In genomic region chr11:124612045-124612444, GRCh38 we compare ENCODE assay signal across 19 cellular contexts. TPM values are rescaled to one million over a fixed set of nuclear protein-coding genes. Genes with fewer than 3 reads are reported as not detected.
DNase-seq lines count a peak whose midpoint lies in the region; ATAC-seq and TF ChIP-seq lines count a peak whose summit lies in the region.
"Had no signal": no experiment of that assay in that cellular context is flagged by ENCODE, and none has a peak within 500 bp of the region (broad histone marks: within the 10 kb centered on the region; RNA-seq: fewer than 3 reads in every experiment).

No MANE protein-coding gene starts in this region.

- peaks cover 6% of the 10 kb centered on the region for H3K4me1 Mint-ChIP-seq in activated CD4-positive, alpha-beta memory T cell treated with anti-CD3 and anti-CD28 coated beads for 36 hours (ENCODE audit: low read depth)
- H3K4me1 Mint-ChIP-seq: immature natural killer cell had no signal

- no peaks in the 10 kb centered on the region for H3K9me2 ChIP-seq in MM.1S (replicated peaks; ENCODE audit: insufficient read depth, low read length)

- peak overlapping the region; percentile 18; the same call in 1 of the 2 replicates for H3K4me2 ChIP-seq in MM.1S (ENCODE audit: low read depth, low read length)

- no peaks in the 10 kb centered on the region for H3K79me2 ChIP-seq in MM.1S (ENCODE audit: low read length)

- H3K9me3 ChIP-seq in MM.1S (replicated peaks; ENCODE audit: insufficient read depth, low read length), result no peaks in the 10 kb centered on the region
- H3K9me3 ChIP-seq: gastroesophageal sphincter had no signal

- H3K9ac ChIP-seq in MM.1S (ENCODE audit: low read length), result no peak overlapping the region

- no peaks in the 10 kb centered on the region for H3K36me3 Mint-ChIP-seq in activated CD4-positive, alpha-beta memory T cell treated with anti-CD3 and anti-CD28 coated beads for 36 hours
- H3K36me3 Mint-ChIP-seq: CD4-positive, alpha-beta memory T cell; immature natural killer cell had no signal

- no peak overlapping the region for H2AFZ ChIP-seq in MM.1S (ENCODE audit: low read length)

- no peak overlapping the region for H3K4me3 Mint-ChIP-seq in activated CD4-positive, alpha-beta memory T cell treated with anti-CD3 and anti-CD28 coated beads for 36 hours
- H3K4me3 Mint-ChIP-seq: CD4-positive, alpha-beta memory T cell; central memory CD8-positive, alpha-beta T cell; immature natural killer cell had no signal

- H3F3A ChIP-seq in MM.1S (ENCODE audit: insufficient read depth, low read length), result no peaks in the 10 kb centered on the region

- no peaks in the 10 kb centered on the region for H3K36me3 ChIP-seq in MM.1S (replicated peaks; ENCODE audit: insufficient read depth, low read length)
- H3K36me3 ChIP-seq: gastroesophageal sphincter had no signal

- no peak overlapping the region for H3K27ac ChIP-seq in MM.1S (ENCODE audit: low read length)
- H3K27ac ChIP-seq: gastroesophageal sphincter, RWPE1 had no signal

- ATAC-seq in GM18868 (IDR thresholded peaks at IDR 0.05; ENCODE audit: unreplicated experiment) (peak; percentile 66), HG03039 (IDR thresholded peaks at IDR 0.05; ENCODE audit: unreplicated experiment) (no peak), HG03135 (IDR thresholded peaks at IDR 0.05; ENCODE audit: unreplicated experiment) (no peak)
- ATAC-seq: gastroesophageal sphincter had no signal

- no peaks in the 10 kb centered on the region for H3K27me3 ChIP-seq in MM.1S (replicated peaks; ENCODE audit: insufficient read depth, low read length)

- intact Hi-C loops in activated CD4-positive, alpha-beta memory T cell treated with anti-CD3 and anti-CD28 coated beads for 36 hours (cut with micrococcal nuclease), result no loop called here

- H3K9me3 Mint-ChIP-seq in activated CD4-positive, alpha-beta memory T cell treated with anti-CD3 and anti-CD28 coated beads for 36 hours, result no peaks in the 10 kb centered on the region
- H3K9me3 Mint-ChIP-seq: CD4-positive, alpha-beta memory T cell; central memory CD8-positive, alpha-beta T cell; immature natural killer cell had no signal

- POLR2A ChIA-PET in activated CD4-positive, alpha-beta memory T cell treated with anti-CD3 and anti-CD28 coated beads for 36 hours (lab: Charles Lee), result no interaction called here

- no peak overlapping the region for H3K4me3 ChIP-seq in MM.1S (ENCODE audit: low read length)
- H3K4me3 ChIP-seq: gastroesophageal sphincter had no signal

- DNase-seq in DMS79 treated with DMSO at 0.1 percent for 48 hours (lab: John Stamatoyannopoulos, UW) (peak; percentile 40), MM.1S (peak; percentile 64), NCI-H748 treated with DMSO at 0.1 percent for 48 hours (lab: John Stamatoyannopoulos, UW) (no peak), NOMO-1 treated with dmso at 0.1 percent for 144 hours (lab: John Stamatoyannopoulos, UW; ENCODE audit: unreplicated experiment) (no peak)
- peak; percentile 45 for DNase-seq in activated CD4-positive, alpha-beta memory T cell treated with anti-CD3 and anti-CD28 coated beads for 36 hours
- DNase-seq: CD4-positive, alpha-beta memory T cell; GDM1; H7; immature natural killer cell had no signal

- H3K4me1 ChIP-seq in MM.1S (ENCODE audit: low read length), result no peaks in the 10 kb centered on the region
- H3K4me1 ChIP-seq: gastroesophageal sphincter had no signal

- H3K27me3 Mint-ChIP-seq in activated CD4-positive, alpha-beta memory T cell treated with anti-CD3 and anti-CD28 coated beads for 36 hours, result peaks cover 4% of the 10 kb centered on the region

- no peaks in the 10 kb centered on the region for H4K20me1 ChIP-seq in MM.1S (ENCODE audit: insufficient read depth, low read length)

- TF ChIP-seq CTCF in MM.1S (IDR thresholded peaks at IDR 0.05; ENCODE audit: low read length), result no peak

- CTCF ChIA-PET in activated CD4-positive, alpha-beta memory T cell treated with anti-CD3 and anti-CD28 coated beads for 36 hours (lab: Charles Lee), result no interaction called here

- H3K27ac Mint-ChIP-seq in activated CD4-positive, alpha-beta memory T cell treated with anti-CD3 and anti-CD28 coated beads for 36 hours, result no peak overlapping the region
- H3K27ac Mint-ChIP-seq: immature natural killer cell had no signal

RNA-seq across cellular contexts. Expression of gene PANX3, which starts 0.8 kb away (rescaled TPM):
- not detected for total RNA-seq in activated CD4-positive, alpha-beta memory T cell treated with anti-CD3 and anti-CD28 coated beads for 36 hours
- total RNA-seq: activated CD8-positive, alpha-beta memory T cell treated with anti-CD3 and anti-CD28 coated beads for 36 hours; CD4-positive, alpha-beta memory T cell; H7; mesenteric fat pad; NCI-H460; T-helper 2 cell treated with Interferon-gamma antibody and Interleukin-4, amounts not matched to agents 100 ng/mL and 5 ng/mL, for 36 hours had no signal

RNA-seq across cellular contexts. Expression of gene TBRG1, which starts 10.6 kb away (rescaled TPM):
- 10 to 100 TPM; 33.5 to 34.5 TPM for total RNA-seq in activated CD4-positive, alpha-beta memory T cell treated with anti-CD3 and anti-CD28 coated beads for 36 hours

RNA-seq across cellular contexts. Expression of gene OR8A1, which starts 42.2 kb away (rescaled TPM):
- not detected for total RNA-seq in activated CD4-positive, alpha-beta memory T cell treated with anti-CD3 and anti-CD28 coated beads for 36 hours
- total RNA-seq: activated CD8-positive, alpha-beta memory T cell treated with anti-CD3 and anti-CD28 coated beads for 36 hours; CD4-positive, alpha-beta memory T cell; gastroesophageal sphincter; H7; mesenteric fat pad; NCI-H460; T-helper 2 cell treated with Interferon-gamma antibody and Interleukin-4, amounts not matched to agents 100 ng/mL and 5 ng/mL, for 36 hours had no signal

Comparison
In these comparisons a context has a peak if more than half of its experiments do, and no peak if none do; other contexts are left out.
1. DNase-seq: peak in DMS79 treated with DMSO at 0.1 percent for 48 hours (single experiment), MM.1S (single experiment) and activated CD4-positive, alpha-beta memory T cell treated with anti-CD3 and anti-CD28 coated beads for 36 hours (single experiment); none in NCI-H748 treated with DMSO at 0.1 percent for 48 hours (single experiment) and NOMO-1 treated with dmso at 0.1 percent for 144 hours (single experiment).